In the genomic region with DNA sequence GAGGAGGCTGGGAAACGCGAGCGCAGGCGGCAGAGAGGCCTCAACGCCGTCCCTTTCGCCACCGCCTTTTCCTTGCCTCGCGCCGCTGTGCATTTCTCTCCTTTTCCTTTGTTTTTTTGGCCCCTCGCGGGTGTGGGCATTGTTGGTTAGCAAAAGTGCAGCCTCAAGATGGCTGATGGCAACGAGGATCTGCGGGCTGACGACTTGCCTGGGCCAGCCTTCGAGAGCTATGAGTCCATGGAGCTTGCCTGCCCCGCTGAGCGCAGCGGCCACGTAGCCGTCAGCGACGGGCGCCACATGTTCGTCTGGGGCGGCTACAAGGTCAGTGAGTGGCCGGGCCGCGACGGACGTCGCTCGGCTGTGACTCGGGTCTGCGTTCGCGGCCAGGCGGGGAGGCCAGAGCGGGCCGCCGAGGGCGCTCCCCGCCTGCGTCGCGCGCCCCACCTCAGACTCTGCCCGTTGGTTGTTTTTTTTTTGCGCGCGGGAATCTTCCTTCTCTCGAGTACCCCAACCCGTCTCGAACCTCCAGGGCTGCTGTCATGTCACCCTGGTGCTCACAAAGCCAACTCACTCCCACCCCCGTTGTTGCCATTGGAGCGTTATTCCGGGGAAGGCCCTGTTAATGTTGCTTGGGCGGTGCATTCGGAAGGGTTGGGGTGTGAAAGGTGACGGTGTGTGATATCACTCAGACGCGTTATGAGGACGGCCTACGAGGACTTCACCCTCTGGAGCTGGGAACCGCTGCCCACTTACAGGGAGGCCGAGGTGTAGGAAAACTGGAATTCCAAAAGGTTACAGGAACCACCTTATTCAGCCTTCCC, we compare ENCODE assay signal across 1 cellular context.
TF ChIP-seq lines count a peak whose summit lies in the region.

No MANE protein-coding gene starts in this region.

TF ChIP-seq in K562, 482 proteins besides CTCF, POLR2A, EP300 and RAD21 (continued from another document):
- TF ChIP-seq, protein P1, sequence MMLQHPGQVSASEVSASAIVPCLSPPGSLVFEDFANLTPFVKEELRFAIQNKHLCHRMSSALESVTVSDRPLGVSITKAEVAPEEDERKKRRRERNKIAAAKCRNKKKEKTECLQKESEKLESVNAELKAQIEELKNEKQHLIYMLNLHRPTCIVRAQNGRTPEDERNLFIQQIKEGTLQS (IDR thresholded peaks at IDR 0.05), result no peak
- TF ChIP-seq, protein P1 (CRISPR knock-in tag; conservative IDR thresholded peaks at IDR 0.05), result no peak
- peak; percentile 84 for TF ChIP-seq CREM (IDR thresholded peaks at IDR 0.05; ENCODE audit: low read depth)
- TF ChIP-seq HDAC1 (IDR thresholded peaks at IDR 0.05), result peak in 1 of 2 experiments; percentile 60; a peak in 1 of 4 replicates
- no peak for TF ChIP-seq GTF2F1 (IDR thresholded peaks at IDR 0.05; ENCODE audit: low read depth, low read length)
- TF ChIP-seq ZNF584 (CRISPR knock-in tag; IDR thresholded peaks at IDR 0.05; ENCODE audit: low read depth), result no peak
- TF ChIP-seq PTTG1 (tag; IDR thresholded peaks at IDR 0.05; ENCODE audit: low read depth), result no peak
- TF ChIP-seq SIN3A (IDR thresholded peaks at IDR 0.05; ENCODE audit: borderline replicate concordance in 2 of 2, control insufficient read depth in 1 of 2, low read depth in 2 of 2, low read length in 2 of 2), result peak in 1 of 2 experiments; percentile 12; a peak in 2 of 4 replicates
- TF ChIP-seq, protein P2, sequence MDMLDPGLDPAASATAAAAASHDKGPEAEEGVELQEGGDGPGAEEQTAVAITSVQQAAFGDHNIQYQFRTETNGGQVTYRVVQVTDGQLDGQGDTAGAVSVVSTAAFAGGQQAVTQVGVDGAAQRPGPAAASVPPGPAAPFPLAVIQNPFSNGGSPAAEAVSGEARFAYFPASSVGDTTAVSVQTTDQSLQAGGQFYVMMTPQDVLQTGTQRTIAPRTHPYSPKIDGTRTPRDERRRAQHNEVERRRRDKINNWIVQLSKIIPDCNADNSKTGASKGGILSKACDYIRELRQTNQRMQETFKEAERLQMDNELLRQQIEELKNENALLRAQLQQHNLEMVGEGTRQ (CRISPR knock-in tag; IDR thresholded peaks at IDR 0.05), result no peak
- TF ChIP-seq RFX7 (CRISPR knock-in tag; IDR thresholded peaks at IDR 0.05), result no peak
- TF ChIP-seq CXXC5 (CRISPR knock-in tag; IDR thresholded peaks at IDR 0.05), result peak; percentile 17
- 0 out of 2 replicates have a peak, but pooled peaks have one; percentile 80 for TF ChIP-seq TGIF2 (CRISPR knock-in tag; IDR thresholded peaks at IDR 0.05)
- TF ChIP-seq CBFB (CRISPR knock-in tag; IDR thresholded peaks at IDR 0.05), result peak; percentile 85; the same call in 1 of the 2 replicates
- peak; percentile 77 for TF ChIP-seq MTA1 (IDR thresholded peaks at IDR 0.05; ENCODE audit: borderline replicate concordance)
- TF ChIP-seq L3MBTL2 (IDR thresholded peaks at IDR 0.05), result peak; percentile 71; the same call in 1 of the 2 replicates
- no peak for TF ChIP-seq ZNF76 (CRISPR knock-in tag; IDR thresholded peaks at IDR 0.05; ENCODE audit: borderline replicate concordance)
- TF ChIP-seq GATAD2A (IDR thresholded peaks at IDR 0.05), result no peak
- TF ChIP-seq MCM7 (IDR thresholded peaks at IDR 0.05), result no peak
- TF ChIP-seq XRCC5 (IDR thresholded peaks at IDR 0.05; ENCODE audit: low read depth, low read length), result no peak
- TF ChIP-seq, protein P3, sequence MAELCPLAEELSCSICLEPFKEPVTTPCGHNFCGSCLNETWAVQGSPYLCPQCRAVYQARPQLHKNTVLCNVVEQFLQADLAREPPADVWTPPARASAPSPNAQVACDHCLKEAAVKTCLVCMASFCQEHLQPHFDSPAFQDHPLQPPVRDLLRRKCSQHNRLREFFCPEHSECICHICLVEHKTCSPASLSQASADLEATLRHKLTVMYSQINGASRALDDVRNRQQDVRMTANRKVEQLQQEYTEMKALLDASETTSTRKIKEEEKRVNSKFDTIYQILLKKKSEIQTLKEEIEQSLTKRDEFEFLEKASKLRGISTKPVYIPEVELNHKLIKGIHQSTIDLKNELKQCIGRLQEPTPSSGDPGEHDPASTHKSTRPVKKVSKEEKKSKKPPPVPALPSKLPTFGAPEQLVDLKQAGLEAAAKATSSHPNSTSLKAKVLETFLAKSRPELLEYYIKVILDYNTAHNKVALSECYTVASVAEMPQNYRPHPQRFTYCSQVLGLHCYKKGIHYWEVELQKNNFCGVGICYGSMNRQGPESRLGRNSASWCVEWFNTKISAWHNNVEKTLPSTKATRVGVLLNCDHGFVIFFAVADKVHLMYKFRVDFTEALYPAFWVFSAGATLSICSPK (IDR thresholded peaks at IDR 0.05; ENCODE audit: borderline replicate concordance), result no peak
- TF ChIP-seq, protein P4, sequence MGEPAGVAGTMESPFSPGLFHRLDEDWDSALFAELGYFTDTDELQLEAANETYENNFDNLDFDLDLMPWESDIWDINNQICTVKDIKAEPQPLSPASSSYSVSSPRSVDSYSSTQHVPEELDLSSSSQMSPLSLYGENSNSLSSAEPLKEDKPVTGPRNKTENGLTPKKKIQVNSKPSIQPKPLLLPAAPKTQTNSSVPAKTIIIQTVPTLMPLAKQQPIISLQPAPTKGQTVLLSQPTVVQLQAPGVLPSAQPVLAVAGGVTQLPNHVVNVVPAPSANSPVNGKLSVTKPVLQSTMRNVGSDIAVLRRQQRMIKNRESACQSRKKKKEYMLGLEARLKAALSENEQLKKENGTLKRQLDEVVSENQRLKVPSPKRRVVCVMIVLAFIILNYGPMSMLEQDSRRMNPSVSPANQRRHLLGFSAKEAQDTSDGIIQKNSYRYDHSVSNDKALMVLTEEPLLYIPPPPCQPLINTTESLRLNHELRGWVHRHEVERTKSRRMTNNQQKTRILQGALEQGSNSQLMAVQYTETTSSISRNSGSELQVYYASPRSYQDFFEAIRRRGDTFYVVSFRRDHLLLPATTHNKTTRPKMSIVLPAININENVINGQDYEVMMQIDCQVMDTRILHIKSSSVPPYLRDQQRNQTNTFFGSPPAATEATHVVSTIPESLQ (CRISPR knock-in tag; IDR thresholded peaks at IDR 0.05), result 0 out of 2 replicates have a peak, but pooled peaks have one; percentile 55
- no peak for TF ChIP-seq SMARCA4 (IDR thresholded peaks at IDR 0.05)
- TF ChIP-seq JUN (IDR thresholded peaks at IDR 0.05; ENCODE audit: borderline replicate concordance, low read depth, low read length), result 0 out of 2 replicates have a peak, but pooled peaks have one; percentile 8
- 0 out of 2 replicates have a peak, but pooled peaks have one; percentile 53 for TF ChIP-seq JUN (CRISPR knock-in tag; IDR thresholded peaks at IDR 0.05; ENCODE audit: borderline replicate concordance)
- TF ChIP-seq BDP1 (IDR thresholded peaks at IDR 0.05; ENCODE audit: insufficient read depth, insufficient read length), result no peak
- no peak for TF ChIP-seq ZNF347 (CRISPR knock-in tag; IDR thresholded peaks at IDR 0.05; ENCODE audit: low read depth)
- TF ChIP-seq CCNT2 (IDR thresholded peaks at IDR 0.05; ENCODE audit: borderline replicate concordance, extremely low read depth, insufficient read length, low read depth, low read length), result peak; percentile 14
- TF ChIP-seq ZNF384 (IDR thresholded peaks at IDR 0.05; ENCODE audit: low read depth, low read length), result peak; percentile 50; the same call in 1 of the 2 replicates
- no peak for TF ChIP-seq FOSL1 (tag; conservative IDR thresholded peaks at IDR 0.05)
- TF ChIP-seq ILK (tag; IDR thresholded peaks at IDR 0.05; ENCODE audit: borderline replicate concordance, low read depth), result no peak
- peak; percentile 78 for TF ChIP-seq CHD1 (IDR thresholded peaks at IDR 0.05; ENCODE audit: low read length)
- TF ChIP-seq RB1 (IDR thresholded peaks at IDR 0.05; ENCODE audit: low read depth), result no peak
- TF ChIP-seq ZNF121 (CRISPR knock-in tag; conservative IDR thresholded peaks at IDR 0.05), result no peak
- peak; percentile 84 for TF ChIP-seq POLR2G (IDR thresholded peaks at IDR 0.05; ENCODE audit: low read depth, low read length)
- TF ChIP-seq JUND (IDR thresholded peaks at IDR 0.05; ENCODE audit: borderline replicate concordance, low read depth, low read length), result 0 out of 2 replicates have a peak, but pooled peaks have one; percentile 3
- no peak for TF ChIP-seq JUND (tag; IDR thresholded peaks at IDR 0.05; ENCODE audit: borderline replicate concordance, low read depth, low read length)
- TF ChIP-seq ZSCAN32 (CRISPR knock-in tag; IDR thresholded peaks at IDR 0.05), result no peak
- no peak for TF ChIP-seq SRSF9 (IDR thresholded peaks at IDR 0.05; ENCODE audit: borderline replicate concordance, low read depth, low read length)
- TF ChIP-seq, protein P5, sequence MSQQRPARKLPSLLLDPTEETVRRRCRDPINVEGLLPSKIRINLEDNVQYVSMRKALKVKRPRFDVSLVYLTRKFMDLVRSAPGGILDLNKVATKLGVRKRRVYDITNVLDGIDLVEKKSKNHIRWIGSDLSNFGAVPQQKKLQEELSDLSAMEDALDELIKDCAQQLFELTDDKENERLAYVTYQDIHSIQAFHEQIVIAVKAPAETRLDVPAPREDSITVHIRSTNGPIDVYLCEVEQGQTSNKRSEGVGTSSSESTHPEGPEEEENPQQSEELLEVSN (IDR thresholded peaks at IDR 0.05; ENCODE audit: borderline replicate concordance in 1 of 2, extremely low read depth in 1 of 2, insufficient read depth in 1 of 2, insufficient read length in 1 of 2, low read depth in 1 of 2, low read length in 1 of 2, poor library complexity in 1 of 2, severe bottlenecking in 1 of 2), result peak; percentile 67 to 68
- TF ChIP-seq, protein P6, sequence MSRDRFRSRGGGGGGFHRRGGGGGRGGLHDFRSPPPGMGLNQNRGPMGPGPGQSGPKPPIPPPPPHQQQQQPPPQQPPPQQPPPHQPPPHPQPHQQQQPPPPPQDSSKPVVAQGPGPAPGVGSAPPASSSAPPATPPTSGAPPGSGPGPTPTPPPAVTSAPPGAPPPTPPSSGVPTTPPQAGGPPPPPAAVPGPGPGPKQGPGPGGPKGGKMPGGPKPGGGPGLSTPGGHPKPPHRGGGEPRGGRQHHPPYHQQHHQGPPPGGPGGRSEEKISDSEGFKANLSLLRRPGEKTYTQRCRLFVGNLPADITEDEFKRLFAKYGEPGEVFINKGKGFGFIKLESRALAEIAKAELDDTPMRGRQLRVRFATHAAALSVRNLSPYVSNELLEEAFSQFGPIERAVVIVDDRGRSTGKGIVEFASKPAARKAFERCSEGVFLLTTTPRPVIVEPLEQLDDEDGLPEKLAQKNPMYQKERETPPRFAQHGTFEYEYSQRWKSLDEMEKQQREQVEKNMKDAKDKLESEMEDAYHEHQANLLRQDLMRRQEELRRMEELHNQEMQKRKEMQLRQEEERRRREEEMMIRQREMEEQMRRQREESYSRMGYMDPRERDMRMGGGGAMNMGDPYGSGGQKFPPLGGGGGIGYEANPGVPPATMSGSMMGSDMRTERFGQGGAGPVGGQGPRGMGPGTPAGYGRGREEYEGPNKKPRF (IDR thresholded peaks at IDR 0.05; ENCODE audit: low read depth, low read length), result no peak
- TF ChIP-seq, protein P7, sequence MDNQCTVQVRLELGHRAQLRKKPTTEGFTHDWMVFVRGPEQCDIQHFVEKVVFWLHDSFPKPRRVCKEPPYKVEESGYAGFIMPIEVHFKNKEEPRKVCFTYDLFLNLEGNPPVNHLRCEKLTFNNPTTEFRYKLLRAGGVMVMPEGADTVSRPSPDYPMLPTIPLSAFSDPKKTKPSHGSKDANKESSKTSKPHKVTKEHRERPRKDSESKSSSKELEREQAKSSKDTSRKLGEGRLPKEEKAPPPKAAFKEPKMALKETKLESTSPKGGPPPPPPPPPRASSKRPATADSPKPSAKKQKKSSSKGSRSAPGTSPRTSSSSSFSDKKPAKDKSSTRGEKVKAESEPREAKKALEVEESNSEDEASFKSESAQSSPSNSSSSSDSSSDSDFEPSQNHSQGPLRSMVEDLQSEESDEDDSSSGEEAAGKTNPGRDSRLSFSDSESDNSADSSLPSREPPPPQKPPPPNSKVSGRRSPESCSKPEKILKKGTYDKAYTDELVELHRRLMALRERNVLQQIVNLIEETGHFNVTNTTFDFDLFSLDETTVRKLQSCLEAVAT (IDR thresholded peaks at IDR 0.05), result peak in 1 of 2 experiments; percentile 67; a peak in 1 of 4 replicates
- no peak for TF ChIP-seq PHB2 (IDR thresholded peaks at IDR 0.05; ENCODE audit: low read depth)
- TF ChIP-seq EP400 (IDR thresholded peaks at IDR 0.05), result peak; percentile 79
- TF ChIP-seq, protein P8, sequence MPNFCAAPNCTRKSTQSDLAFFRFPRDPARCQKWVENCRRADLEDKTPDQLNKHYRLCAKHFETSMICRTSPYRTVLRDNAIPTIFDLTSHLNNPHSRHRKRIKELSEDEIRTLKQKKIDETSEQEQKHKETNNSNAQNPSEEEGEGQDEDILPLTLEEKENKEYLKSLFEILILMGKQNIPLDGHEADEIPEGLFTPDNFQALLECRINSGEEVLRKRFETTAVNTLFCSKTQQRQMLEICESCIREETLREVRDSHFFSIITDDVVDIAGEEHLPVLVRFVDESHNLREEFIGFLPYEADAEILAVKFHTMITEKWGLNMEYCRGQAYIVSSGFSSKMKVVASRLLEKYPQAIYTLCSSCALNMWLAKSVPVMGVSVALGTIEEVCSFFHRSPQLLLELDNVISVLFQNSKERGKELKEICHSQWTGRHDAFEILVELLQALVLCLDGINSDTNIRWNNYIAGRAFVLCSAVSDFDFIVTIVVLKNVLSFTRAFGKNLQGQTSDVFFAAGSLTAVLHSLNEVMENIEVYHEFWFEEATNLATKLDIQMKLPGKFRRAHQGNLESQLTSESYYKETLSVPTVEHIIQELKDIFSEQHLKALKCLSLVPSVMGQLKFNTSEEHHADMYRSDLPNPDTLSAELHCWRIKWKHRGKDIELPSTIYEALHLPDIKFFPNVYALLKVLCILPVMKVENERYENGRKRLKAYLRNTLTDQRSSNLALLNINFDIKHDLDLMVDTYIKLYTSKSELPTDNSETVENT (CRISPR knock-in tag; IDR thresholded peaks at IDR 0.05), result no peak
